In genomic region chr5:116539222-116539621, GRCh38 we compare ENCODE assay signal across 27 cellular contexts. TPM values are rescaled to one million over a fixed set of nuclear protein-coding genes. Genes with fewer than 3 reads are reported as not detected.
DNase-seq lines count a peak whose midpoint lies in the region; ATAC-seq, FAIRE-seq and TF ChIP-seq lines count a peak whose summit lies in the region.
"Had no signal": no experiment of that assay in that cellular context is flagged by ENCODE, and none has a peak within 500 bp of the region (broad histone marks: within the 10 kb centered on the region; RNA-seq: fewer than 3 reads in every experiment).

No MANE protein-coding gene starts in this region.

- intact Hi-C loops in dorsolateral prefrontal cortex (cut with DNase I) = no loop called here
- intact Hi-C loops in PC-3 (cut with micrococcal nuclease) = no loop called here

- no peak for TF ChIP-seq POLR2A in GM12891 (IDR thresholded peaks at IDR 0.05; ENCODE audit: low read depth, low read length)

- no peak overlapping the region for H2AK5ac ChIP-seq in trophoblast cell (ENCODE audit: low read length)

- H3K27ac ChIP-seq in dorsolateral prefrontal cortex = peak overlapping the region in 58 of 59 donors; percentile 20 to 92 (median 79)
- H3K27ac ChIP-seq in trophoblast cell (ENCODE audit: low read depth, low read length) = no peak overlapping the region
- H3K27ac ChIP-seq in PC-3 (ENCODE audit: low read length) = no peak overlapping the region
- H3K27ac ChIP-seq: A549, PC-9, SJCRH30 had no signal

- no peak overlapping the region for H2BK12ac ChIP-seq in trophoblast cell (ENCODE audit: low read length)

- H3K79me1 ChIP-seq in trophoblast cell (ENCODE audit: low read length) = no peaks in the 10 kb centered on the region

- no peak overlapping the region for H2BK5ac ChIP-seq in trophoblast cell (ENCODE audit: low read depth, low read length, poor library complexity)

- ATAC-seq in WTC11 = no peak
- no peak for ATAC-seq in PC-3
- ATAC-seq in HG03342 (IDR thresholded peaks at IDR 0.05; ENCODE audit: unreplicated experiment) = no peak
- ATAC-seq: A549, HepG2, K562, Right ventricle myocardium inferior had no signal

- no peak overlapping the region for H4K91ac ChIP-seq in trophoblast cell (ENCODE audit: low read depth, low read length)

- H3K18ac ChIP-seq in trophoblast cell (ENCODE audit: low read length) = no peak overlapping the region

- H3K4me3 Mint-ChIP-seq in WTC11 = no peak overlapping the region
- no peak overlapping the region for H3K4me3 Mint-ChIP-seq in endothelial cell (ENCODE audit: unreplicated experiment)
- H3K4me3 Mint-ChIP-seq: CD4-positive, alpha-beta memory T cell had no signal

- DNase-seq in WTC11 (ENCODE audit: low spot score) (no peak), dorsolateral prefrontal cortex (no peak), trophoblast cell (no peak), PC-3 (no peak), endothelial cell (ENCODE audit: low spot score) (no peak), GM12891 (ENCODE audit: insufficient read length, low spot score) (no peak)
- DNase-seq: AML-193; CD4-positive, alpha-beta memory T cell; COR-L47; H7; Kasumi-1; MV-4-11; NCI-H1105 treated with DMSO at 0.1 percent for 48 hours; NCI-H146; NCI-H1930; NCI-H2107; NCI-H524; NCI-H774; PC-9; SJCRH30 had no signal

- no peak overlapping the region for H2BK120ac ChIP-seq in trophoblast cell (ENCODE audit: insufficient read depth, low read length, poor library complexity)

- H3K9ac ChIP-seq in trophoblast cell (ENCODE audit: low read length) (no peak overlapping the region), PC-3 (ENCODE audit: low read length) (no peak overlapping the region)

- H3K27me3 Mint-ChIP-seq in WTC11 (ENCODE audit: low read depth) = no peaks in the 10 kb centered on the region
- H3K27me3 Mint-ChIP-seq in endothelial cell (ENCODE audit: unreplicated experiment) = no peaks in the 10 kb centered on the region
- H3K27me3 Mint-ChIP-seq: CD4-positive, alpha-beta memory T cell had no signal

- H3K4ac ChIP-seq in trophoblast cell (ENCODE audit: low read depth, low read length) = peak overlapping the region; percentile 69

- H3K9me3 ChIP-seq in trophoblast cell (ENCODE audit: insufficient read depth, low read depth, low read length) (no peaks in the 10 kb centered on the region), PC-3 (ENCODE audit: low read length) (no peaks in the 10 kb centered on the region)
- H3K9me3 ChIP-seq: A549, SJCRH30 had no signal

- peaks cover 17% of the 10 kb centered on the region in 2 experiments for H3K4me1 ChIP-seq in trophoblast cell (ENCODE audit: control insufficient read depth in 1 of 2, insufficient read depth in 2 of 2, low read length in 2 of 2)
- peaks cover 6% of the 10 kb centered on the region; the same call in 1 of the 2 replicates for H3K4me1 ChIP-seq in PC-3 (ENCODE audit: insufficient read depth, low read length)
- H3K4me1 ChIP-seq: A549 had no signal

- no peak overlapping the region for H4K12ac ChIP-seq in trophoblast cell (ENCODE audit: low read depth, low read length)

- peaks cover 2 to 4% of the 10 kb centered on the region in 2 experiments for H3K36me3 ChIP-seq in trophoblast cell (ENCODE audit: control insufficient read depth in 1 of 2, insufficient read depth in 2 of 2, low read length in 2 of 2)
- no peaks in the 10 kb centered on the region for H3K36me3 ChIP-seq in PC-3 (ENCODE audit: low read depth, low read length)

- H3K4me3 ChIP-seq in dorsolateral prefrontal cortex (peak overlapping the region in 2 of 59 donors; percentile 11 to 18), trophoblast cell (ENCODE audit: low read depth, low read length) (no peak overlapping the region), PC-3 (ENCODE audit: low read length) (no peak overlapping the region)
- H3K4me3 ChIP-seq: A549, K562, PC-9, SJCRH30 had no signal

- H3K4me1 Mint-ChIP-seq in WTC11 = peaks cover 59% of the 10 kb centered on the region
- H3K4me1 Mint-ChIP-seq in endothelial cell (ENCODE audit: unreplicated experiment) = peaks cover 37% of the 10 kb centered on the region
- H3K4me1 Mint-ChIP-seq: CD4-positive, alpha-beta memory T cell had no signal

- POLR2A ChIA-PET in WTC11 (lab: Charles Lee) (interaction anchor here (0.6 kb wide), 1 partner anchor 1273 kb away, joined by 3 read pairs; no protein-coding TSS in a partner anchor), PC-3 (lab: Charles Lee; ENCODE audit: unreplicated experiment) (no interaction called here)

- CTCF ChIA-PET in WTC11 (lab: Charles Lee) = no interaction called here
- CTCF ChIA-PET in PC-3 (lab: Charles Lee) = no interaction called here

- WGBS in trophoblast cell (ENCODE audit: extremely low coverage, insufficient coverage, insufficient read length) = no CpG with 5 or more reads among the region's 3 CpGs

- H3K14ac ChIP-seq in trophoblast cell (ENCODE audit: low read length) = no peak overlapping the region

- no peaks in the 10 kb centered on the region for H3F3A ChIP-seq in PC-3 (ENCODE audit: low read length, unreplicated experiment)

- FAIRE-seq in GM12891 (lab: Jason Lieb, UNC) = no peak
- FAIRE-seq: A549, G401.6, HepG2, K562 had no signal

- H3K23ac ChIP-seq in trophoblast cell (ENCODE audit: low read length) = no peak overlapping the region

- no TSS peak for BruUV-seq in PC-3 (replicated peaks; lab: Mats Ljungman, UMichigan)

- no peaks in the 10 kb centered on the region for H3K9me2 ChIP-seq in PC-3 (replicated peaks; ENCODE audit: low read length)

- no peaks in the 10 kb centered on the region for H3K27me3 ChIP-seq in dorsolateral prefrontal cortex
- no peaks in the 10 kb centered on the region for H3K27me3 ChIP-seq in trophoblast cell (ENCODE audit: insufficient read depth, low read length)
- H3K27me3 ChIP-seq in PC-3 (ENCODE audit: low read length) = no peaks in the 10 kb centered on the region
- H3K27me3 ChIP-seq: SJCRH30 had no signal

- peaks cover 25% of the 10 kb centered on the region for H3K79me2 ChIP-seq in trophoblast cell (ENCODE audit: control insufficient read depth, insufficient read depth, low read length, poor library complexity)
- no peaks in the 10 kb centered on the region for H3K79me2 ChIP-seq in PC-3 (ENCODE audit: low read length)

- H4K8ac ChIP-seq in trophoblast cell (ENCODE audit: low read depth, low read length) = no peak overlapping the region

- TF ChIP-seq CTCF in WTC11 (IDR thresholded peaks at IDR 0.05) = no peak
- no peak for TF ChIP-seq CTCF in dorsolateral prefrontal cortex (IDR thresholded peaks at IDR 0.05 in 54 of 56, conservative IDR thresholded peaks at IDR 0.05 in 2 of 56; ENCODE audit: low read depth in 1 of 56, partially characterized antibody in 56 of 56)
- TF ChIP-seq CTCF in PC-3 (conservative IDR thresholded peaks at IDR 0.05; ENCODE audit: low read depth, low read length) = no peak
- no peak for TF ChIP-seq CTCF in endothelial cell (IDR thresholded peaks at IDR 0.05; ENCODE audit: unreplicated experiment)

- H3K36me3 Mint-ChIP-seq in WTC11 (peaks cover 8% of the 10 kb centered on the region; the same call in 1 of the 2 replicates), endothelial cell (ENCODE audit: low read depth, unreplicated experiment) (peaks cover 5% of the 10 kb centered on the region)
- H3K36me3 Mint-ChIP-seq: CD4-positive, alpha-beta memory T cell had no signal

- no peaks in the 10 kb centered on the region for H4K20me1 ChIP-seq in PC-3 (ENCODE audit: low read length)

- peak overlapping the region; percentile 25; the same call in 1 of the 2 replicates for H3K27ac Mint-ChIP-seq in WTC11
- no peak overlapping the region for H3K27ac Mint-ChIP-seq in endothelial cell (ENCODE audit: unreplicated experiment)
- H3K27ac Mint-ChIP-seq: CD4-positive, alpha-beta memory T cell had no signal

- H2AFZ ChIP-seq in trophoblast cell (ENCODE audit: insufficient read depth, low read length, poor library complexity) = no peak overlapping the region
- H2AFZ ChIP-seq in PC-3 (ENCODE audit: low read length) = no peak overlapping the region
- H2AFZ ChIP-seq: PC-9 had no signal

- no peaks in the 10 kb centered on the region for H3K9me3 Mint-ChIP-seq in WTC11
- no peaks in the 10 kb centered on the region for H3K9me3 Mint-ChIP-seq in endothelial cell (ENCODE audit: unreplicated experiment)

- H3K4me2 ChIP-seq in trophoblast cell (ENCODE audit: low read length) = no peak overlapping the region
- H3K4me2 ChIP-seq in PC-3 (ENCODE audit: low read length) = no peak overlapping the region
- H3K4me2 ChIP-seq: A549, PC-9 had no signal

TF ChIP-seq in WTC11, 78 proteins besides CTCF, POLR2A, EP300 and RAD21 (continues in another document):
- TF ChIP-seq NFYB (CRISPR knock-in tag; conservative IDR thresholded peaks at IDR 0.05; ENCODE audit: low read depth) (no peak), OVOL2 (CRISPR knock-in tag; IDR thresholded peaks at IDR 0.05; ENCODE audit: borderline replicate concordance) (no peak), GABPB1 (CRISPR knock-in tag; IDR thresholded peaks at IDR 0.05) (no peak), TEAD1 (CRISPR knock-in tag; IDR thresholded peaks at IDR 0.05) (no peak)

TF ChIP-seq in GM12891, 5 proteins besides CTCF, POLR2A, EP300 and RAD21:
- no peak for TF ChIP-seq POLR2AphosphoS5 (IDR thresholded peaks at IDR 0.05; ENCODE audit: low read depth, low read length)
- TF ChIP-seq POU2F2 (IDR thresholded peaks at IDR 0.05; ENCODE audit: low read depth, low read length) = no peak
- no peak for TF ChIP-seq SPI1 (IDR thresholded peaks at IDR 0.05; ENCODE audit: low read depth, low read length)

RNA-seq across cellular contexts. Expression of gene SEMA6A, which starts 35.4 kb away (rescaled TPM):
- total RNA-seq in WTC11 (2021) (336 to 406 TPM (median 357 TPM) in 3 replicates), dorsolateral prefrontal cortex (100 to 1,000 TPM in 20 of 120 experiments, 10 to 100 TPM in 100; 32.1 to 205 (median 70.3) TPM), PC-3 (2014; rRNA removed) (not detected in 2 replicates), endothelial cell (ENCODE audit: unreplicated experiment) (180 TPM)
- 559 and 563 TPM in 2 replicates for polyA plus RNA-seq in trophoblast cell (2013)
- 1.6 TPM for polyA plus RNA-seq in GM12891 (2012; ENCODE audit: low read depth, missing spikeins)
- total RNA-seq: CD4-positive, alpha-beta memory T cell; M059J; PC-9 had no signal

Comparison
In these comparisons a context has a peak if more than half of its experiments do, and no peak if none do; other contexts are left out.
1. H3K27ac ChIP-seq: peak in dorsolateral prefrontal cortex (58 of 59); none in trophoblast cell (single experiment) and PC-3 (single experiment).
2. RNA of gene SEMA6A, which starts 35.4 kb away (total RNA-seq): 336 to 406 TPM in WTC11, 180 TPM in endothelial cell (single experiment) and 32.1 to 205 TPM in dorsolateral prefrontal cortex; not detected in PC-3; every median in the first group is over 10 times any median in the second.